Comparison of ENCODE assay signal across 22 cellular contexts in genomic region chr12:38610808-38611350, GRCh38.
"Had no signal": no experiment of that assay in that cellular context is flagged by ENCODE, and none has a peak within 500 bp of the region (broad histone marks: within the 10 kb centered on the region; RNA-seq: fewer than 3 reads in every experiment).

No MANE protein-coding gene starts in this region.

- H3K27ac Mint-ChIP-seq: endodermal cell; naive thymus-derived CD4-positive, alpha-beta T cell; nephron progenitor cell; stimulated activated memory B cell treated with anti-CD40 and anti-IgM and Interleukin-4, amounts not matched to agents 10 μg/mL and 1 μg/mL and 100 μg/mL, for 72 hours; stimulated activated naive CD8-positive, alpha-beta T cell treated with anti-CD3 and anti-CD28 coated beads, Interleukin-15, amount 100 ng/mL, for 72 hours had no signal

- H2AFZ ChIP-seq: hepatocyte, parathyroid adenoma had no signal

- H3K4me2 ChIP-seq: hepatocyte had no signal

- H3K4me1 ChIP-seq: parathyroid adenoma, psoas muscle, spleen, testis, tibial nerve, upper lobe of right lung, vagina had no signal

- H3K27ac ChIP-seq: hepatocyte, parathyroid adenoma, psoas muscle, spleen, testis, tibial nerve, upper lobe of right lung, vagina had no signal

- H3K36me3 Mint-ChIP-seq: naive thymus-derived CD4-positive, alpha-beta T cell; stimulated activated memory B cell treated with anti-CD40 and anti-IgM and Interleukin-4, amounts not matched to agents 10 μg/mL and 1 μg/mL and 100 μg/mL, for 72 hours had no signal

- H3K36me3 ChIP-seq: spleen, tibial nerve, upper lobe of right lung, vagina had no signal

- H3K27me3 Mint-ChIP-seq: naive thymus-derived CD4-positive, alpha-beta T cell; stimulated activated memory B cell treated with anti-CD40 and anti-IgM and Interleukin-4, amounts not matched to agents 10 μg/mL and 1 μg/mL and 100 μg/mL, for 72 hours; stimulated activated naive CD8-positive, alpha-beta T cell treated with anti-CD3 and anti-CD28 coated beads, Interleukin-15, amount 100 ng/mL, for 72 hours had no signal

- H3K9me3 ChIP-seq: testis, upper lobe of right lung, vagina had no signal

- H3K4me3 ChIP-seq: hepatocyte, psoas muscle, spleen, testis, tibial nerve, upper lobe of right lung, vagina had no signal

- H3K79me2 ChIP-seq: hepatocyte, parathyroid adenoma had no signal

- H3K27me3 ChIP-seq: hepatocyte, spleen, testis, tibial nerve, upper lobe of right lung, vagina had no signal

- H3K9ac ChIP-seq: parathyroid adenoma had no signal

- ATAC-seq: left lobe of liver; naive thymus-derived CD4-positive, alpha-beta T cell; psoas muscle; sciatic nerve; stimulated activated memory B cell treated with anti-CD40 and anti-IgM and Interleukin-4, amounts not matched to agents 10 μg/mL and 1 μg/mL and 100 μg/mL, for 72 hours; stimulated activated naive CD8-positive, alpha-beta T cell treated with anti-CD3 and anti-CD28 coated beads, Interleukin-15, amount 100 ng/mL, for 72 hours; upper lobe of right lung had no signal

- H3K4me1 Mint-ChIP-seq: naive thymus-derived CD4-positive, alpha-beta T cell; nephron progenitor cell; stimulated activated memory B cell treated with anti-CD40 and anti-IgM and Interleukin-4, amounts not matched to agents 10 μg/mL and 1 μg/mL and 100 μg/mL, for 72 hours; stimulated activated naive CD8-positive, alpha-beta T cell treated with anti-CD3 and anti-CD28 coated beads, Interleukin-15, amount 100 ng/mL, for 72 hours had no signal

- DNase-seq: effector CD4-positive, alpha-beta T cell; endodermal cell; foreskin melanocyte; head of caudate nucleus; mammary epithelial cell; naive thymus-derived CD4-positive, alpha-beta T cell; nephron progenitor cell; psoas muscle; spleen; stimulated activated CD4-positive, alpha-beta T cell treated with anti-CD3 and anti-CD28 coated beads, Interleukin-15, amount 100 ng/mL, for 24 hours; stimulated activated CD4-positive, alpha-beta T cell treated with anti-CD3 and anti-CD28 coated beads, Interleukin-1b, Interleukin-23, amount 100 ng/mL, for 48 hours; stimulated activated CD4-positive, alpha-beta T cell treated with anti-CD3 and anti-CD28 coated beads, Interleukin-4, amount 100 ng/mL, for 24 hours; stimulated activated naive CD8-positive, alpha-beta T cell treated with anti-CD3 and anti-CD28 coated beads, Interleukin-15, amount 100 ng/mL, for 72 hours; testis; upper lobe of right lung had no signal

- H3K4me3 Mint-ChIP-seq: endodermal cell; naive thymus-derived CD4-positive, alpha-beta T cell; nephron progenitor cell; stimulated activated memory B cell treated with anti-CD40 and anti-IgM and Interleukin-4, amounts not matched to agents 10 μg/mL and 1 μg/mL and 100 μg/mL, for 72 hours; stimulated activated naive CD8-positive, alpha-beta T cell treated with anti-CD3 and anti-CD28 coated beads, Interleukin-15, amount 100 ng/mL, for 72 hours had no signal
